In genomic region chr4:53755656-53756055, GRCh38 we compare ENCODE assay signal across 22 cellular contexts.
DNase-seq lines count a peak whose midpoint lies in the region; TF ChIP-seq lines count a peak whose summit lies in the region.
"Had no signal": no experiment of that assay in that cellular context is flagged by ENCODE, and none has a peak within 500 bp of the region (broad histone marks: within the 10 kb centered on the region; RNA-seq: fewer than 3 reads in every experiment).

No MANE protein-coding gene starts in this region.

- CTCF ChIA-PET in HEK293 (lab: Yijun Ruan, JAX): no interaction called here
- CTCF ChIA-PET in MCF 10A (lab: Yijun Ruan, JAX): no interaction called here

- intact Hi-C loops in MCF 10A (cut with micrococcal nuclease): no loop called here

- H3K27ac ChIP-seq in HEK293 (ENCODE audit: extremely low read depth, low read depth, low read length): no peak overlapping the region
- H3K27ac ChIP-seq: BLaER1 had no signal

- H3K4me3 Mint-ChIP-seq in MCF 10A (ENCODE audit: unreplicated experiment): no peak overlapping the region
- H3K4me3 Mint-ChIP-seq: CD14-positive monocyte; CD4-positive, alpha-beta memory T cell; CD4-positive, CD25-positive, alpha-beta regulatory T cell; CD8-positive, alpha-beta memory T cell had no signal

- no peaks in the 10 kb centered on the region for H3K9me3 ChIP-seq in HEK293 (ENCODE audit: control insufficient read depth, insufficient read depth, low read depth, low read length)
- peaks cover 18% of the 10 kb centered on the region for H3K9me3 ChIP-seq in adipocyte (ENCODE audit: control insufficient read depth, low read length)
- H3K9me3 ChIP-seq: BE2C had no signal

- H3K36me3 ChIP-seq in HEK293 (ENCODE audit: control insufficient read depth in 2 of 2, insufficient read depth in 1 of 2, low read length in 2 of 2) (no peaks in the 10 kb centered on the region), adipocyte (ENCODE audit: control insufficient read depth, insufficient read depth, low read length, severe bottlenecking) (no peaks in the 10 kb centered on the region)
- H3K36me3 ChIP-seq: BE2C, BLaER1 had no signal

- H3K36me3 Mint-ChIP-seq in MCF 10A (ENCODE audit: insufficient read depth, unreplicated experiment): no peaks in the 10 kb centered on the region
- H3K36me3 Mint-ChIP-seq: CD14-positive monocyte; CD4-positive, alpha-beta memory T cell; CD4-positive, CD25-positive, alpha-beta regulatory T cell had no signal

- no peak overlapping the region for H3K9ac ChIP-seq in adipocyte (ENCODE audit: low read length)
- H3K9ac ChIP-seq: BLaER1 had no signal

- no peaks in the 10 kb centered on the region for H3K27me3 Mint-ChIP-seq in MCF 10A (ENCODE audit: insufficient read depth, unreplicated experiment)
- H3K27me3 Mint-ChIP-seq: CD4-positive, CD25-positive, alpha-beta regulatory T cell had no signal

- BruUV-seq in MCF 10A (replicated peaks; lab: Mats Ljungman, UMichigan): no TSS peak

- no peak for TF ChIP-seq CTCF in HEK293 (tag by site-specific recombination; IDR thresholded peaks at IDR 0.05)
- no peak for TF ChIP-seq CTCF in MCF 10A (IDR thresholded peaks at IDR 0.05; ENCODE audit: unreplicated experiment)

- DNase-seq in adipocyte (ENCODE audit: low read depth) (no peak), MCF 10A (ENCODE audit: unreplicated experiment) (no peak), NCI-H1105 treated with DMSO at 0.1 percent for 48 hours (lab: John Stamatoyannopoulos, UW) (no peak), Kasumi-1 (lab: John Stamatoyannopoulos, UW) (no peak)
- DNase-seq: 8988T; ACHN; BE2C; C1 segment of cervical spinal cord; CD4-positive, alpha-beta memory T cell; CD4-positive, CD25-positive, alpha-beta regulatory T cell; CD8-positive, alpha-beta memory T cell; COR-L47; DMS 273 treated with DMSO at 0.1 percent for 48 hours; DMS153; DMS53; DMS79; DND-41; EL; GDM1 had no signal

- H3K4me1 ChIP-seq in HEK293 (ENCODE audit: control insufficient read depth, insufficient read depth, low read length) (no peaks in the 10 kb centered on the region), adipocyte (ENCODE audit: control insufficient read depth, insufficient read depth, low read length) (no peaks in the 10 kb centered on the region)
- H3K4me1 ChIP-seq: BE2C, BLaER1 had no signal

- H3K27me3 ChIP-seq in adipocyte (replicated peaks; ENCODE audit: control insufficient read depth, insufficient read depth, low read length): no peaks in the 10 kb centered on the region
- H3K27me3 ChIP-seq: BE2C, BLaER1 had no signal

- no peaks in the 10 kb centered on the region for H3K4me1 Mint-ChIP-seq in MCF 10A (ENCODE audit: insufficient read depth, unreplicated experiment)
- H3K4me1 Mint-ChIP-seq: CD14-positive monocyte; CD4-positive, alpha-beta memory T cell; CD4-positive, CD25-positive, alpha-beta regulatory T cell; CD8-positive, alpha-beta memory T cell had no signal

- H3K27ac Mint-ChIP-seq in MCF 10A (ENCODE audit: low read depth, unreplicated experiment): no peak overlapping the region
- H3K27ac Mint-ChIP-seq: CD14-positive monocyte; CD4-positive, alpha-beta memory T cell; CD4-positive, CD25-positive, alpha-beta regulatory T cell; CD8-positive, alpha-beta memory T cell had no signal

- peaks cover 7% of the 10 kb centered on the region for H3K9me3 Mint-ChIP-seq in MCF 10A (ENCODE audit: unreplicated experiment)

- POLR2A ChIA-PET in HEK293 (lab: Yijun Ruan, JAX) (no interaction called here), MCF 10A (lab: Yijun Ruan, JAX) (interaction anchor here (0.7 to 0.9 kb wide), 2 partner anchors 13 to 37 kb away, joined by 3 read pairs; no protein-coding TSS in a partner anchor)

- no peak overlapping the region for H3K4me3 ChIP-seq in HEK293 (ENCODE audit: low read depth, low read length)
- peak overlapping the region; percentile 4 for H3K4me3 ChIP-seq in adipocyte (ENCODE audit: low read length)
- H3K4me3 ChIP-seq: BLaER1 had no signal

TF ChIP-seq in HEK293, 187 proteins besides CTCF, POLR2A, EP300 and RAD21:
- TF ChIP-seq SETDB1 (IDR thresholded peaks at IDR 0.05; ENCODE audit: insufficient read length, low read length) (peak; percentile 92), ZFP69B (tag by site-specific recombination; IDR thresholded peaks at IDR 0.05) (no peak)
TF ChIP-seq in HEK293: peak in this region for 1.
